ENCODE assay signal across 15 cellular contexts in genomic region chr2:95641787-95642186, GRCh38. TPM values are rescaled to one million over a fixed set of nuclear protein-coding genes. Genes with fewer than 3 reads are reported as not detected.
DNase-seq lines count a peak whose midpoint lies in the region; ATAC-seq and TF ChIP-seq lines count a peak whose summit lies in the region.
"Not testable (repeated sequence)": the region's sequence is repeated elsewhere in the genome, so short reads cannot be mapped to it uniquely, and the experiment has no call there.
"Had no signal": no experiment of that assay in that cellular context is flagged by ENCODE, and none has a peak within 500 bp of the region (broad histone marks: within the 10 kb centered on the region; RNA-seq: fewer than 3 reads in every experiment).

No MANE protein-coding gene starts in this region.

- not testable (repeated sequence) for H2AK9ac ChIP-seq in IMR-90 (replicated peaks; ENCODE audit: low read depth, low read length, poor library complexity)

- H3K27me3 ChIP-seq in IMR-90 (ENCODE audit: control insufficient read depth, insufficient read depth, low read length); RWPE2 (ENCODE audit: insufficient read depth, poor library complexity, severe bottlenecking): not testable (repeated sequence)

- not testable (repeated sequence) for H4K5ac ChIP-seq in IMR-90 (ENCODE audit: low read depth, low read length)

- H4K20me1 ChIP-seq in IMR-90 (ENCODE audit: insufficient read depth, low read length) = not testable (repeated sequence)

- not testable (repeated sequence) for H3K4me2 ChIP-seq in IMR-90 (ENCODE audit: low read depth, low read length)

- in situ Hi-C loops in IMR-90 (cut with MboI; ENCODE audit: low sequenced_read_pairs); astrocyte of the spinal cord (cut with HindIII; ENCODE audit: low sequenced_read_pairs): not testable (repeated sequence)

- not testable (repeated sequence) for H2AK5ac ChIP-seq in IMR-90 (ENCODE audit: low read depth, low read length)

- H3K9me3 ChIP-seq in IMR-90 (ENCODE audit: control insufficient read depth, insufficient read depth, low read length); RWPE2 (ENCODE audit: severe bottlenecking): not testable (repeated sequence)

- H3K4me3 ChIP-seq in IMR-90 (ENCODE audit: insufficient read depth, low read depth, low read length); RWPE2 (ENCODE audit: severe bottlenecking); astrocyte of the spinal cord (ENCODE audit: low read depth, low read length): not testable (repeated sequence)

- 0 out of 2 replicates have a peak overlapping the region, but pooled peaks have one; percentile 25 for H3K14ac ChIP-seq in IMR-90 (replicated peaks; ENCODE audit: low read depth, low read length)

- TF ChIP-seq CTCF in IMR-90 (conservative IDR thresholded peaks at IDR 0.05; ENCODE audit: low read depth, low read length); RWPE2 (IDR thresholded peaks at IDR 0.05; ENCODE audit: poor library complexity, severe bottlenecking); astrocyte of the spinal cord (IDR thresholded peaks at IDR 0.05; ENCODE audit: low read depth, low read length): not testable (repeated sequence)

- not testable (repeated sequence) for H3K9ac ChIP-seq in IMR-90 (ENCODE audit: low read depth, low read length)

- H3K4ac ChIP-seq in IMR-90 (ENCODE audit: low read depth, low read length) = peak overlapping the region; percentile 50; the same call in 1 of the 2 replicates

- H3K79me1 ChIP-seq in IMR-90 (ENCODE audit: low read depth in 1 of 2, low read length in 2 of 2) = not testable (repeated sequence)

- not testable (repeated sequence) for H3K4me1 ChIP-seq in IMR-90 (ENCODE audit: control insufficient read depth, insufficient read depth, low read length); RWPE2 (ENCODE audit: insufficient read depth, poor library complexity, severe bottlenecking)

- not testable (repeated sequence) for H2BK15ac ChIP-seq in IMR-90 (ENCODE audit: low read depth, low read length)

- WGBS in IMR-90 (ENCODE audit: extremely low coverage in 2 of 2, insufficient read length in 1 of 2), 2 experiments = no CpG with 5 or more reads among the region's 2 CpGs

- TF ChIP-seq RAD21 in IMR-90 (IDR thresholded peaks at IDR 0.05; ENCODE audit: low read length) = not testable (repeated sequence)

- not testable (repeated sequence) for H3K56ac ChIP-seq in IMR-90 (ENCODE audit: extremely low read depth, insufficient read depth, low read length)

- peak overlapping the region; percentile 39 for H2BK5ac ChIP-seq in IMR-90 (ENCODE audit: low read depth, low read length, poor library complexity, severe bottlenecking)

- peak; percentile 88 for DNase-seq in EH (ENCODE audit: low read depth)
- DNase-seq in IMR-90 = peak; percentile 85
- DNase-seq in RWPE2 (ENCODE audit: low spot score); left ventricle myocardium superior: not testable (repeated sequence)
- peak; percentile 81 for DNase-seq in astrocyte of the spinal cord (ENCODE audit: low read depth, low spot score)
- peak; percentile 77 for DNase-seq in fibroblast of peridontal ligament (ENCODE audit: extremely low read depth)
- DNase-seq in renal cortical epithelial cell (ENCODE audit: low read depth) = peak; percentile 79

- not testable (repeated sequence) for H3K9me1 ChIP-seq in IMR-90 (ENCODE audit: insufficient read depth, low read length)

- H2BK20ac ChIP-seq in IMR-90 (ENCODE audit: low read depth, low read length) = not testable (repeated sequence)

- not testable (repeated sequence) for H2AFZ ChIP-seq in IMR-90 (replicated peaks; ENCODE audit: low read length, poor library complexity)

- peak overlapping the region; percentile 11; the same call in 1 of the 2 replicates for H4K91ac ChIP-seq in IMR-90 (ENCODE audit: insufficient read depth, low read depth, low read length)

- BruUV-seq in IMR-90 (replicated peaks; lab: Mats Ljungman, UMichigan) = not testable (repeated sequence)

- H3K23ac ChIP-seq in IMR-90 (ENCODE audit: low read depth, low read length) = not testable (repeated sequence)

- intact Hi-C loops in IMR-90 (cut with micrococcal nuclease); left ventricle myocardium superior (cut with micrococcal nuclease): not testable (repeated sequence)

- not testable (repeated sequence) for H3K27ac ChIP-seq in IMR-90 (ENCODE audit: insufficient read depth, low read length); RWPE2 (ENCODE audit: poor library complexity, severe bottlenecking)

- POLR2A ChIA-PET in IMR-90 (lab: Charles Lee; ENCODE audit: unreplicated experiment) = not testable (repeated sequence)

- not testable (repeated sequence) for TF ChIP-seq POLR2A in IMR-90 (IDR thresholded peaks at IDR 0.05; ENCODE audit: low read depth, low read length)

- peak overlapping the region in 1 of 2 experiments; percentile 47; a peak in 1 of 4 replicates for H4K8ac ChIP-seq in IMR-90 (ENCODE audit: low read depth in 2 of 2, low read length in 2 of 2)

- dilution Hi-C loops in IMR-90 (cut with HindIII; ENCODE audit: low sequenced_read_pairs, unreplicated experiment) = not testable (repeated sequence)

- H2BK120ac ChIP-seq in IMR-90 (ENCODE audit: low read depth, low read length) = not testable (repeated sequence)

- ATAC-seq in IMR-90 (ENCODE audit: low read depth) = peak; percentile 81
- peak; percentile 91 for ATAC-seq in RWPE2 (ENCODE audit: low read depth)
- peak; percentile 58 for ATAC-seq in left ventricle myocardium superior

- H3K18ac ChIP-seq in IMR-90 (ENCODE audit: low read depth, low read length) = peak overlapping the region; percentile 59; the same call in 1 of the 2 replicates

- H3K36me3 ChIP-seq in IMR-90 (ENCODE audit: control insufficient read depth, insufficient read depth, low read length); RWPE2 (ENCODE audit: low read depth): not testable (repeated sequence)

- CTCF ChIA-PET in IMR-90 (lab: Yijun Ruan, JAX) = not testable (repeated sequence)

TF ChIP-seq in IMR-90, 13 proteins besides CTCF, POLR2A, EP300 and RAD21:
- peak; percentile 37; the same call in 1 of the 2 replicates for TF ChIP-seq CEBPB (IDR thresholded peaks at IDR 0.05; ENCODE audit: low read depth, low read length)

RNA-seq across cellular contexts. Expression of gene TRIM43, which starts 50.0 kb away (rescaled TPM):
- not detected in 2 replicates for total RNA-seq in IMR-90 (2012; rRNA removed)
- not detected in 2 replicates for polyA plus RNA-seq in IMR-90 (2012; rRNA removed)
- not detected in 2 replicates for polyA plus RNA-seq in IMR-90 (2012; cell fraction: cytosol; rRNA removed)
- polyA plus RNA-seq in IMR-90 (2012; cell fraction: nucleus; rRNA removed; ENCODE audit: low replicate concordance) = not detected in 2 replicates
- not detected for total RNA-seq in left ventricle myocardium superior
- 0.05 TPM in 1 of 2 replicates, not detected in the other for total RNA-seq in renal cortical epithelial cell
- total RNA-seq: activated T-helper 1 cell treated with anti-CD3 and anti-CD28 coated beads, Interleukin-12 subunit alpha, Interleukin-12 subunit beta, Interleukin-2, Interleukin-4 antibody, amounts not matched to agents 30 ng/mL and 10 ng/mL and 1 ng/mL, durations not matched to agents 14 hours and 24 hours and 36 hours; CD8-positive, alpha-beta T cell; glomerular endothelial cell; mesothelial cell of epicardium; naive thymus-derived CD8-positive, alpha-beta T cell; occipital lobe; subcutaneous adipose tissue; urinary bladder had no signal
- polyA plus RNA-seq: naive thymus-derived CD8-positive, alpha-beta T cell; urinary bladder had no signal
